8 cellular contexts compared by ENCODE assay signal in the genomic region with DNA sequence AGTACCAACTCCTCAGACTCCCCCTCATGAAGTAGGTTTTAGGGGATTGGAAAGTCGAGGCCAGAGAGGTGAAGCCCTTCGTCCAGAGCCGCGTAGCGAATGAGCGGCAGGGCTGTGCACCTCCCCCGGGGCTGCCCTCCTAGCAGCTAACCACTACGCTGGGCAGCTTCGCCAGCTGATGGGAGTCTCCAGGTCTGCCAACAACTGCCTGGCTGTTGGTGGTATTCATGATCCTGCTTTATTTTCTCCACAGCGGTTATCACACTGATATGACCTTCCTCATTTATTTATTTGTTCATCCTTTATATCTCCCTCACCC. TPM values are rescaled to one million over a fixed set of nuclear protein-coding genes. Genes with fewer than 3 reads are reported as not detected.
DNase-seq lines count a peak whose midpoint lies in the region; ATAC-seq, FAIRE-seq and TF ChIP-seq lines count a peak whose summit lies in the region.

No MANE protein-coding gene starts in this region.

- H3K4me2 ChIP-seq in H1 (ENCODE audit: insufficient read depth in 1 of 2, low read depth in 2 of 2, low read length in 2 of 2) (peak overlapping the region; percentile 11 to 90; a peak in 3 of 4 replicates), neural cell (ENCODE audit: low read length) (peak overlapping the region; percentile 48)

- DNase-seq in CD4-positive, alpha-beta T cell, result no peak
- DNase-seq in NCI-H2227 (lab: John Stamatoyannopoulos, UW; ENCODE audit: unreplicated experiment) (peak; percentile 67), H1 (ENCODE audit: low read depth in 1 of 2, low spot score in 2 of 2) (no peak), glomerular visceral epithelial cell (ENCODE audit: extremely low spot score) (no peak), DMS 273 treated with DMSO at 0.1 percent for 48 hours (lab: John Stamatoyannopoulos, UW) (no peak)
- no peak for DNase-seq in stimulated activated CD4-positive, alpha-beta T cell treated with anti-CD3 and anti-CD28 coated beads, Interleukin-12 subunit alpha, Interleukin-12 subunit beta, amount 100 ng/mL, for 4 hours

- no peak overlapping the region for H3K4ac ChIP-seq in H1 (replicated peaks; ENCODE audit: insufficient read length, low read depth, low read length)

- H3K79me1 ChIP-seq in H1 (ENCODE audit: low read depth, low read length), result no peaks in the 10 kb centered on the region

- H3K36me3 ChIP-seq in H1 (ENCODE audit: control insufficient read depth in 2 of 4, insufficient read depth in 4 of 4, low read length in 3 of 4), result no peaks in the 10 kb centered on the region
- no peaks in the 10 kb centered on the region for H3K36me3 ChIP-seq in neural cell (ENCODE audit: insufficient read depth, low read length)

- H4K5ac ChIP-seq in H1 (ENCODE audit: insufficient read length, low read depth, low read length), result no peak overlapping the region

- no peaks in the 10 kb centered on the region for H3K9me2 ChIP-seq in neural cell (ENCODE audit: insufficient read depth, low read length)

- H3K18ac ChIP-seq in H1 (ENCODE audit: extremely low read depth, low read length), result no peak overlapping the region

- no peak overlapping the region for H2BK5ac ChIP-seq in H1 (ENCODE audit: low read depth, low read length)

- 21% methylated on average over 10 of the region's 10 CpGs; no CpG with 5 or more reads in 1 of the 2 experiments for WGBS in H1 (ENCODE audit: extremely low coverage in 1 of 2, insufficient coverage in 1 of 2, insufficient read length in 1 of 2, insufficient replicate concordance in 2 of 2, low coverage in 1 of 2, low lambda C conversion rate in 2 of 2, missing lambda C conversion rate in 1 of 2), 2 experiments

- no peak overlapping the region for H4K91ac ChIP-seq in H1 (replicated peaks; ENCODE audit: insufficient read length, low read length)

- no peaks in the 10 kb centered on the region for H3F3A ChIP-seq in neural cell (ENCODE audit: insufficient read depth, low read length, poor library complexity, severe bottlenecking)

- H2BK12ac ChIP-seq in H1 (ENCODE audit: low read depth, low read length), result no peak overlapping the region

- no peaks in the 10 kb centered on the region for H3K9me3 ChIP-seq in CD4-positive, alpha-beta T cell (ENCODE audit: control insufficient read depth, low read length)
- no peaks in the 10 kb centered on the region for H3K9me3 ChIP-seq in H1 (ENCODE audit: insufficient read depth in 2 of 2, low read depth in 1 of 2, low read length in 1 of 2)
- no peaks in the 10 kb centered on the region for H3K9me3 ChIP-seq in neural cell (ENCODE audit: low read length)

- H3K9me3 Mint-ChIP-seq in CD4-positive, alpha-beta T cell, result no peaks in the 10 kb centered on the region

- POLR2A ChIA-PET in CD4-positive, alpha-beta T cell (lab: Charles Lee), result interaction anchor here (1.6 to 4.0 kb wide), 2 partner anchors 11 to 171 kb away, joined by 6 to 23 read pairs; a partner anchor contains a TSS
- POLR2A ChIA-PET in H1 (lab: Charles Lee; ENCODE audit: partially characterized antibody), result interaction anchor here (1.3 to 1.7 kb wide), 3 partner anchors 12 to 740 kb away, joined by 3 to 5 read pairs (median 4); a partner anchor contains a TSS

- peak overlapping the region; percentile 66 for H3K4me3 Mint-ChIP-seq in CD4-positive, alpha-beta T cell

- H2BK120ac ChIP-seq in H1 (replicated peaks; ENCODE audit: low read depth, low read length), result no peak overlapping the region

- peaks cover 0 to 14% of the 10 kb centered on the region in 2 experiments; a peak in 2 of 4 replicates for H3K79me2 ChIP-seq in H1 (ENCODE audit: control insufficient read depth in 1 of 2, insufficient read depth in 2 of 2, low read length in 2 of 2)
- H3K79me2 ChIP-seq in neural cell (replicated peaks; ENCODE audit: insufficient read depth, low read length), result peaks cover 27% of the 10 kb centered on the region

- no peak overlapping the region for H4K8ac ChIP-seq in H1 (ENCODE audit: extremely low read depth, insufficient read depth, low read length)

- H3K36me3 Mint-ChIP-seq in CD4-positive, alpha-beta T cell (ENCODE audit: low read depth), result no peaks in the 10 kb centered on the region

- 0 out of 7 replicates have a peak, but pooled peaks cover 0 to 2% (median 0%) of the 10 kb centered on the region in 4 experiments for H3K4me1 ChIP-seq in H1 (replicated peaks in 1 of 4; ENCODE audit: control insufficient read depth in 3 of 4, insufficient read depth in 4 of 4, low read length in 3 of 4)

- H3K27ac Mint-ChIP-seq in CD4-positive, alpha-beta T cell, result no peak overlapping the region

- TF ChIP-seq RAD21 in H1 (IDR thresholded peaks at IDR 0.05 in 1 of 2, conservative IDR thresholded peaks at IDR 0.05 in 1 of 2; ENCODE audit: low read depth in 2 of 2, low read length in 2 of 2) (no peak), neural cell (conservative IDR thresholded peaks at IDR 0.05) (no peak)

- H3K56ac ChIP-seq in H1 (replicated peaks; ENCODE audit: insufficient read length, low read depth, low read length), result no peak overlapping the region

- no peak overlapping the region for H2BK20ac ChIP-seq in H1 (ENCODE audit: low read length)

- H3K4me1 Mint-ChIP-seq in CD4-positive, alpha-beta T cell (ENCODE audit: low read depth), result peaks cover 14% of the 10 kb centered on the region

- no peak overlapping the region for H2BK15ac ChIP-seq in H1 (ENCODE audit: low read length)

- H3K4me3 ChIP-seq in H1 (ENCODE audit: extremely low read depth in 1 of 4, insufficient read depth in 2 of 4, low read depth in 3 of 4, low read length in 4 of 4), result peak overlapping the region; percentile 9 to 62 (median 44)
- H3K4me3 ChIP-seq in neural cell (ENCODE audit: low read length), result peak overlapping the region; percentile 75

- ATAC-seq in CD4-positive, alpha-beta T cell (ENCODE audit: poor library complexity), result no peak
- no peak for ATAC-seq in GM18520 (IDR thresholded peaks at IDR 0.05; ENCODE audit: unreplicated experiment)

- H3K9ac ChIP-seq in H1 (replicated peaks in 1 of 4; ENCODE audit: extremely low read depth in 1 of 4, low read depth in 3 of 4, low read length in 3 of 4) (no peak overlapping the region), neural cell (ENCODE audit: low read length) (peak overlapping the region; percentile 61)

- peaks cover 21% of the 10 kb centered on the region for H3K27me3 Mint-ChIP-seq in CD4-positive, alpha-beta T cell

- no peak for TF ChIP-seq CTCF in CD4-positive, alpha-beta T cell (IDR thresholded peaks at IDR 0.05)
- no peak for TF ChIP-seq CTCF in H1 (IDR thresholded peaks at IDR 0.05; ENCODE audit: control extremely low read depth in 1 of 3, insufficient read depth in 1 of 3, low read depth in 1 of 3, low read length in 3 of 3)
- peak; percentile 14 for TF ChIP-seq CTCF in neural cell (IDR thresholded peaks at IDR 0.05; ENCODE audit: poor library complexity, severe bottlenecking)

- H3K23ac ChIP-seq in H1 (ENCODE audit: insufficient read length), result no peak overlapping the region

- H4K20me1 ChIP-seq in H1 (replicated peaks in 1 of 2; ENCODE audit: control insufficient read depth in 1 of 2, insufficient read depth in 2 of 2, low read length in 2 of 2), result peaks cover 2% of the 10 kb centered on the region in 2 experiments
- H4K20me1 ChIP-seq in neural cell (ENCODE audit: insufficient read depth), result no peaks in the 10 kb centered on the region

- CTCF ChIA-PET in CD4-positive, alpha-beta T cell (lab: Charles Lee), result interaction anchor here (0.9 to 1.6 kb wide), 5 partner anchors 10 to 1030 kb away, joined by 3 to 4 read pairs (median 3); no protein-coding TSS in a partner anchor
- CTCF ChIA-PET in H1 (lab: Charles Lee; ENCODE audit: partially characterized antibody), result interaction anchor here (0.6 to 5.2 kb wide), 23 partner anchors 9 to 1021 kb away, joined by 3 to 27 read pairs (median 4); a partner anchor contains a TSS

- intact Hi-C loops in CD4-positive, alpha-beta T cell (cut with DNase I, micrococcal nuclease), result loop anchor here (5.0 to 10.0 kb wide), 11 partner anchors 107 to 1490 kb away; a partner anchor contains a TSS

- no peak overlapping the region for H3K27ac ChIP-seq in CD4-positive, alpha-beta T cell (ENCODE audit: low read depth, low read length)
- no peak overlapping the region for H3K27ac ChIP-seq in H1 (ENCODE audit: low read depth, low read length)
- H3K27ac ChIP-seq in neural cell (ENCODE audit: low read length), result no peak overlapping the region

- H2AFZ ChIP-seq in H1 (ENCODE audit: low read length) (no peak overlapping the region), neural cell (ENCODE audit: low read depth, low read length) (no peak overlapping the region)

- TF ChIP-seq EP300 in H1 (IDR thresholded peaks at IDR 0.05; ENCODE audit: borderline replicate concordance in 1 of 2, low read depth in 2 of 2, low read length in 2 of 2) (no peak), neural cell (conservative IDR thresholded peaks at IDR 0.05; ENCODE audit: poor library complexity, severe bottlenecking) (no peak)

- no peak for TF ChIP-seq POLR2A in H1 (IDR thresholded peaks at IDR 0.05; ENCODE audit: control extremely low read depth in 1 of 2, low read depth in 2 of 2, low read length in 2 of 2)

- H3K27me3 ChIP-seq in CD4-positive, alpha-beta T cell (ENCODE audit: control insufficient read depth, insufficient read depth, low read length), result peaks cover 8% of the 10 kb centered on the region
- peaks cover 2 to 31% (median 19%) of the 10 kb centered on the region in 4 experiments for H3K27me3 ChIP-seq in H1 (replicated peaks in 1 of 4; ENCODE audit: control insufficient read depth in 3 of 4, extremely low read depth in 1 of 4, insufficient read depth in 3 of 4, low read length in 3 of 4)
- no peaks in the 10 kb centered on the region for H3K27me3 ChIP-seq in neural cell (ENCODE audit: insufficient read depth, low read depth, low read length)

- H2AK5ac ChIP-seq in H1 (ENCODE audit: low read depth, low read length), result no peak overlapping the region

- no peak for FAIRE-seq in H1 (lab: Jason Lieb, UNC)

- no peak overlapping the region for H3K14ac ChIP-seq in H1 (ENCODE audit: insufficient read length)

- H3K23me2 ChIP-seq in H1 (ENCODE audit: low read depth, low read length), result peaks cover 2% of the 10 kb centered on the region; the same call in 1 of the 2 replicates

TF ChIP-seq in H1, 55 proteins besides CTCF, POLR2A, EP300 and RAD21 (continues in another document):
- no peak for TF ChIP-seq POU5F1 (IDR thresholded peaks at IDR 0.05; ENCODE audit: low read depth, low read length)

TF ChIP-seq in neural cell, 6 proteins besides CTCF, POLR2A, EP300 and RAD21 (continues in another document):
- TF ChIP-seq EZH2 (IDR thresholded peaks at IDR 0.05; ENCODE audit: borderline replicate concordance, insufficient read depth, low read length, poor library complexity, severe bottlenecking), result no peak

RNA-seq across cellular contexts. Expression of a gene that starts 0.8 kb away (rescaled TPM):
- 1 to 10 TPM; 1.8 to 1.9 TPM for total RNA-seq in CD4-positive, alpha-beta T cell
- 8.0 and 12.5 TPM in 2 replicates for total RNA-seq in H1 (2021; fragmentation: NEBNext Ultra II Directional; extraction: Animal tissue kit (Norgen Biotek cat#: 25700))
- polyA plus RNA-seq in H1 (2011; rRNA removed) (6.0 and 9.4 TPM in 2 replicates), neural cell (95.0 and 101 TPM in 2 replicates)
- polyA plus RNA-seq in H1 (2011; cell fraction: cytosol; rRNA removed), result 8.6 TPM
- 10.4 TPM for polyA plus RNA-seq in H1 (2011; cell fraction: nucleus; rRNA removed)
- 8.7 to 10.9 TPM (median 9.5 TPM) in 4 replicates for polyA plus RNA-seq in H1 (2012, experiment 1 of 2)
- polyA plus RNA-seq in H1 (2012, experiment 2 of 2), result 2.5 TPM
- polyA plus RNA-seq in H1 (2013, experiment 1 of 2), result 23.8 TPM
- 25.6 TPM for polyA plus RNA-seq in H1 (2013, experiment 2 of 2)
- polyA minus RNA-seq in H1 (2011; rRNA and poly(A)+ RNA removed), result 10.4 and 17.7 TPM in 2 replicates
- polyA minus RNA-seq in H1 (2011; cell fraction: cytosol; rRNA and poly(A)+ RNA removed), result 3.5 TPM
- polyA minus RNA-seq in H1 (2011; cell fraction: nucleus; rRNA and poly(A)+ RNA removed), result 5.8 TPM
- polyA minus RNA-seq in neural cell, result 96.4 and 109 TPM in 2 replicates
